9 cellular contexts compared by ENCODE assay signal in genomic region chr1:234965128-234965527, GRCh38.
A peak's percentile ranks its signal among the peaks of the same experiment; 100 is the strongest.
DNase-seq lines count a peak whose midpoint lies in the region; ATAC-seq and TF ChIP-seq lines count a peak whose summit lies in the region.
"Had no signal": no experiment of that assay in that cellular context is flagged by ENCODE, and none has a peak within 500 bp of the region (broad histone marks: within the 10 kb centered on the region; RNA-seq: fewer than 3 reads in every experiment).

No MANE protein-coding gene starts in this region.

- H3K4me1 ChIP-seq in stomach smooth muscle (ENCODE audit: control insufficient read depth, insufficient read depth, low read length), result peaks cover 61% of the 10 kb centered on the region

- peak overlapping the region; percentile 50 for H3K27ac Mint-ChIP-seq in activated CD8-positive, alpha-beta memory T cell treated with anti-CD3 and anti-CD28 coated beads, Interleukin-2, amount 10 ng/mL, durations not matched to agents 7 days and 5 days
- peak overlapping the region; percentile 51 for H3K27ac Mint-ChIP-seq in activated CD4-positive, alpha-beta memory T cell treated with anti-CD3 and anti-CD28 coated beads, Interleukin-2, amount 10 ng/mL, durations not matched to agents 7 days and 5 days

- H3K27me3 ChIP-seq in stomach smooth muscle (ENCODE audit: control insufficient read depth in 1 of 2, insufficient read depth in 2 of 2, low read length in 2 of 2), result no peaks in the 10 kb centered on the region

- peaks cover 1% of the 10 kb centered on the region for H3K36me3 Mint-ChIP-seq in activated CD8-positive, alpha-beta memory T cell treated with anti-CD3 and anti-CD28 coated beads, Interleukin-2, amount 10 ng/mL, durations not matched to agents 7 days and 5 days
- H3K36me3 Mint-ChIP-seq in activated CD4-positive, alpha-beta memory T cell treated with anti-CD3 and anti-CD28 coated beads, Interleukin-2, amount 10 ng/mL, durations not matched to agents 7 days and 5 days (ENCODE audit: low read depth), result peaks cover 4% of the 10 kb centered on the region

- no peaks in the 10 kb centered on the region for H3K36me3 ChIP-seq in stomach smooth muscle (ENCODE audit: control insufficient read depth in 2 of 2, insufficient read depth in 2 of 2, low read length in 2 of 2)

- no peak overlapping the region for H3K4me3 ChIP-seq in stomach smooth muscle (ENCODE audit: low read length in 2 of 2)

- H3K4me1 Mint-ChIP-seq in activated CD8-positive, alpha-beta memory T cell treated with anti-CD3 and anti-CD28 coated beads, Interleukin-2, amount 10 ng/mL, durations not matched to agents 7 days and 5 days, result peaks cover 63% of the 10 kb centered on the region
- peaks cover 68% of the 10 kb centered on the region for H3K4me1 Mint-ChIP-seq in activated CD4-positive, alpha-beta memory T cell treated with anti-CD3 and anti-CD28 coated beads, Interleukin-2, amount 10 ng/mL, durations not matched to agents 7 days and 5 days

- peak overlapping the region in 1 of 2 donors; percentile 6 for H3K9ac ChIP-seq in stomach smooth muscle (ENCODE audit: low read length in 2 of 2)

- DNase-seq in activated CD8-positive, alpha-beta memory T cell treated with anti-CD3 and anti-CD28 coated beads, Interleukin-2, amount 10 ng/mL, durations not matched to agents 7 days and 5 days, result no peak
- no peak for DNase-seq in activated CD8-positive, alpha-beta memory T cell treated with anti-CD3 and anti-CD28 coated beads, Interleukin-2, amount 50 U/mL, for 4 hours
- no peak for DNase-seq in activated CD4-positive, alpha-beta memory T cell treated with anti-CD3 and anti-CD28 coated beads, Interleukin-2, amount 10 ng/mL, durations not matched to agents 7 days and 5 days
- peak; percentile 54 for DNase-seq in iris pigment epithelial cell (ENCODE audit: low read depth)
- DNase-seq in stimulated activated naive CD4-positive, alpha-beta T cell (lab: John Stamatoyannopoulos, UW), result no peak
- no peak for DNase-seq in RWPE1 (ENCODE audit: low spot score)
- DNase-seq in AG08395 (ENCODE audit: low spot score), result no peak
- DNase-seq: NCI-H69 had no signal

- no peaks in the 10 kb centered on the region for H3K27me3 Mint-ChIP-seq in activated CD8-positive, alpha-beta memory T cell treated with anti-CD3 and anti-CD28 coated beads, Interleukin-2, amount 10 ng/mL, durations not matched to agents 7 days and 5 days
- H3K27me3 Mint-ChIP-seq in activated CD4-positive, alpha-beta memory T cell treated with anti-CD3 and anti-CD28 coated beads, Interleukin-2, amount 10 ng/mL, durations not matched to agents 7 days and 5 days, result no peaks in the 10 kb centered on the region

- no peak overlapping the region for H3K4me3 Mint-ChIP-seq in activated CD8-positive, alpha-beta memory T cell treated with anti-CD3 and anti-CD28 coated beads, Interleukin-2, amount 10 ng/mL, durations not matched to agents 7 days and 5 days
- no peak overlapping the region for H3K4me3 Mint-ChIP-seq in activated CD4-positive, alpha-beta memory T cell treated with anti-CD3 and anti-CD28 coated beads, Interleukin-2, amount 10 ng/mL, durations not matched to agents 7 days and 5 days

- POLR2A ChIA-PET in activated CD4-positive, alpha-beta memory T cell treated with anti-CD3 and anti-CD28 coated beads, Interleukin-2, amount 10 ng/mL, durations not matched to agents 7 days and 5 days (lab: Charles Lee), result interaction anchor here (0.7 to 5.3 kb wide), 8 partner anchors 10 to 363 kb away, joined by 3 to 28 read pairs (median 6); partner anchors contain the start of gene IRF2BP2
- POLR2A ChIA-PET in RWPE1 (lab: Yijun Ruan, JAX; ENCODE audit: low non-redundant PET), result no interaction called here

- no peaks in the 10 kb centered on the region for H3K9me3 ChIP-seq in stomach smooth muscle (ENCODE audit: control insufficient read depth in 2 of 2, low read length in 2 of 2)

- no peaks in the 10 kb centered on the region for H3K9me3 Mint-ChIP-seq in activated CD8-positive, alpha-beta memory T cell treated with anti-CD3 and anti-CD28 coated beads, Interleukin-2, amount 10 ng/mL, durations not matched to agents 7 days and 5 days (ENCODE audit: low read depth)
- H3K9me3 Mint-ChIP-seq in activated CD4-positive, alpha-beta memory T cell treated with anti-CD3 and anti-CD28 coated beads, Interleukin-2, amount 10 ng/mL, durations not matched to agents 7 days and 5 days, result no peaks in the 10 kb centered on the region

- ATAC-seq in activated CD8-positive, alpha-beta memory T cell treated with anti-CD3 and anti-CD28 coated beads, Interleukin-2, amount 10 ng/mL, durations not matched to agents 7 days and 5 days, result no peak

- TF ChIP-seq CTCF in RWPE1 (conservative IDR thresholded peaks at IDR 0.05; ENCODE audit: low read depth), result no peak

- H3K27ac ChIP-seq in stomach smooth muscle (ENCODE audit: low read length) (peak overlapping the region; percentile 89), RWPE1 (no peak overlapping the region)

- CTCF ChIA-PET in activated CD8-positive, alpha-beta memory T cell treated with anti-CD3 and anti-CD28 coated beads, Interleukin-2, amount 10 ng/mL, durations not matched to agents 7 days and 5 days (lab: Charles Lee), result interaction anchor here (0.7 to 2.0 kb wide), 2 partner anchors 9 to 101 kb away, joined by 3 to 7 read pairs; no protein-coding TSS in a partner anchor
- CTCF ChIA-PET in activated CD4-positive, alpha-beta memory T cell treated with anti-CD3 and anti-CD28 coated beads, Interleukin-2, amount 10 ng/mL, durations not matched to agents 7 days and 5 days (lab: Charles Lee), result interaction anchor here (0.8 to 1.7 kb wide), 4 partner anchors 9 to 22 kb away, joined by 3 to 4 read pairs (median 3); no protein-coding TSS in a partner anchor
- CTCF ChIA-PET in RWPE1 (lab: Yijun Ruan, JAX), result interaction anchor here (1.0 kb wide), 1 partner anchor 12 kb away, joined by 3 read pairs; no protein-coding TSS in a partner anchor
